In the genomic region with DNA sequence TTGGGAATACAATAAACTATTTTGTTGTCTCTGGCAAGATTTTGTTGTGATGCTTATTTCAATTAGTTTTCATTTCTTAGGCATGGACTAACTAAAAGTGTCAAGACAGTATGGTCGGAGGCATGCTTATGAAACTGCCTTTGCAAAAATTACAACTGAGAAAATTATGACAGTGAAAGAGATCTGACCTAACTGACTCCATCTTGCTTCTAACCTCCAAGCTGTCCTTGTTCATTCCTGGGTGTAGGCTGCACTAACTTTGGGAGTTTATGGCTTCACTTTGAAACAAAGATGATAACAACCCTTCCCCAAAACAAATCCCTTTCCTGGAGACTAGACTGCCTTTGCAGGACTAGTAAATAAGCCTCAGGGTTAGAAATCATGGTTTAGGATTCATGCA, we compare ENCODE assay signal across 20 cellular contexts. TPM values are rescaled to one million over a fixed set of nuclear protein-coding genes. Genes with fewer than 3 reads are reported as not detected.
DNase-seq lines count a peak whose midpoint lies in the region; ATAC-seq and TF ChIP-seq lines count a peak whose summit lies in the region.
"Had no signal": no experiment of that assay in that cellular context is flagged by ENCODE, and none has a peak within 500 bp of the region (broad histone marks: within the 10 kb centered on the region; RNA-seq: fewer than 3 reads in every experiment).

No MANE protein-coding gene starts in this region.

- TF ChIP-seq CTCF in mesothelial cell of epicardium (IDR thresholded peaks at IDR 0.05; ENCODE audit: unreplicated experiment) (no peak), type B pancreatic cell (conservative IDR thresholded peaks at IDR 0.05) (no peak), CD14-positive monocyte (IDR thresholded peaks at IDR 0.05) (no peak), WERI-Rb-1 (IDR thresholded peaks at IDR 0.05; ENCODE audit: low read depth, low read length) (no peak)
- no peak for TF ChIP-seq CTCF in CD4-positive, alpha-beta T cell (IDR thresholded peaks at IDR 0.05)

- intact Hi-C loops in CD4-positive, alpha-beta T cell (cut with DNase I, micrococcal nuclease): no loop called here
- intact Hi-C loops in CD14-positive monocyte (cut with micrococcal nuclease): no loop called here

- peak overlapping the region; percentile 59 for H3K27ac ChIP-seq in angular gyrus (ENCODE audit: low read depth, low read length)
- H3K27ac ChIP-seq in CD4-positive, alpha-beta T cell (ENCODE audit: low read depth, low read length): no peak overlapping the region
- H3K27ac ChIP-seq in WERI-Rb-1: no peak overlapping the region
- H3K27ac ChIP-seq: BLaER1, C4-2B had no signal

- H3K4me3 Mint-ChIP-seq in mesothelial cell of epicardium: no peak overlapping the region
- no peak overlapping the region for H3K4me3 Mint-ChIP-seq in type B pancreatic cell
- no peak overlapping the region for H3K4me3 Mint-ChIP-seq in activated CD8-positive, alpha-beta T cell treated with anti-CD3 and anti-CD28 coated beads, Interleukin-2, amount 10 ng/mL, durations not matched to agents 7 days and 5 days
- H3K4me3 Mint-ChIP-seq in CD4-positive, alpha-beta T cell: no peak overlapping the region
- no peak overlapping the region for H3K4me3 Mint-ChIP-seq in CD14-positive monocyte
- H3K4me3 Mint-ChIP-seq: B cell; CD4-positive, alpha-beta memory T cell; HFFc6 had no signal

- DNase-seq in ELF-1 (ENCODE audit: low read depth, low spot score) (peak; percentile 4), mesothelial cell of epicardium (ENCODE audit: low spot score in 2 of 2, unreplicated experiment in 2 of 2) (no peak), type B pancreatic cell (ENCODE audit: extremely low spot score, unreplicated experiment) (no peak), CD14-positive monocyte (ENCODE audit: low spot score) (no peak), WERI-Rb-1 (no peak)
- DNase-seq in activated CD8-positive, alpha-beta T cell treated with anti-CD3 and anti-CD28 coated beads, Interleukin-2, amount 10 ng/mL, durations not matched to agents 7 days and 5 days: no peak
- no peak for DNase-seq in CD4-positive, alpha-beta T cell
- DNase-seq: CD4-positive, alpha-beta memory T cell; COR-L47; DMS153; DND-41; GDM1; GOT3; HFFc6 had no signal

- no peak for ATAC-seq in activated CD8-positive, alpha-beta T cell treated with anti-CD3 and anti-CD28 coated beads, Interleukin-2, amount 10 ng/mL, durations not matched to agents 7 days and 5 days
- ATAC-seq in CD4-positive, alpha-beta T cell (ENCODE audit: poor library complexity): no peak
- ATAC-seq: GM12878 had no signal

- no peaks in the 10 kb centered on the region for H3K36me3 ChIP-seq in WERI-Rb-1
- H3K36me3 ChIP-seq: BLaER1, HAP-1 had no signal

- H3K36me3 Mint-ChIP-seq in mesothelial cell of epicardium (peaks cover 2% of the 10 kb centered on the region), type B pancreatic cell (peaks cover 4% of the 10 kb centered on the region), CD14-positive monocyte (peaks cover 1 to 5% of the 10 kb centered on the region in 2 donors)
- peaks cover 4% of the 10 kb centered on the region for H3K36me3 Mint-ChIP-seq in activated CD8-positive, alpha-beta T cell treated with anti-CD3 and anti-CD28 coated beads, Interleukin-2, amount 10 ng/mL, durations not matched to agents 7 days and 5 days (ENCODE audit: low read depth)
- H3K36me3 Mint-ChIP-seq in CD4-positive, alpha-beta T cell (ENCODE audit: low read depth): peaks cover 7% of the 10 kb centered on the region

- no peaks in the 10 kb centered on the region for H3K27me3 Mint-ChIP-seq in mesothelial cell of epicardium (ENCODE audit: low read depth)
- peaks cover 9% of the 10 kb centered on the region for H3K27me3 Mint-ChIP-seq in type B pancreatic cell
- H3K27me3 Mint-ChIP-seq in activated CD8-positive, alpha-beta T cell treated with anti-CD3 and anti-CD28 coated beads, Interleukin-2, amount 10 ng/mL, durations not matched to agents 7 days and 5 days (ENCODE audit: low read depth): no peaks in the 10 kb centered on the region
- H3K27me3 Mint-ChIP-seq in CD4-positive, alpha-beta T cell: no peaks in the 10 kb centered on the region
- H3K27me3 Mint-ChIP-seq in CD14-positive monocyte (ENCODE audit: low read depth in 3 of 3): peaks cover 3 to 9% (median 4%) of the 10 kb centered on the region in 3 donors
- H3K27me3 Mint-ChIP-seq: CD4-positive, alpha-beta memory T cell had no signal

- POLR2A ChIA-PET in activated CD8-positive, alpha-beta T cell treated with anti-CD3 and anti-CD28 coated beads, Interleukin-2, amount 10 ng/mL, durations not matched to agents 7 days and 5 days (lab: Charles Lee): no interaction called here
- POLR2A ChIA-PET in CD4-positive, alpha-beta T cell (lab: Charles Lee): no interaction called here

- H3K4me3 ChIP-seq in WERI-Rb-1 (ENCODE audit: low read depth, low read length): no peak overlapping the region
- H3K4me3 ChIP-seq: BLaER1, GM12878, HAP-1 had no signal

- H3K9me3 Mint-ChIP-seq in mesothelial cell of epicardium (no peaks in the 10 kb centered on the region), type B pancreatic cell (peaks cover 5% of the 10 kb centered on the region), CD14-positive monocyte (peaks cover 0 to 3% (median 0%) of the 10 kb centered on the region in 7 donors)
- H3K9me3 Mint-ChIP-seq in activated CD8-positive, alpha-beta T cell treated with anti-CD3 and anti-CD28 coated beads, Interleukin-2, amount 10 ng/mL, durations not matched to agents 7 days and 5 days (ENCODE audit: insufficient read depth): peaks cover 3% of the 10 kb centered on the region
- H3K9me3 Mint-ChIP-seq in CD4-positive, alpha-beta T cell: peaks cover 2% of the 10 kb centered on the region

- no peaks in the 10 kb centered on the region for H3K27me3 ChIP-seq in CD4-positive, alpha-beta T cell (ENCODE audit: control insufficient read depth, insufficient read depth, low read length)
- no peaks in the 10 kb centered on the region for H3K27me3 ChIP-seq in WERI-Rb-1 (ENCODE audit: insufficient read depth, low read depth, severe bottlenecking)
- H3K27me3 ChIP-seq: BLaER1 had no signal

- H3K27ac Mint-ChIP-seq in mesothelial cell of epicardium: peak overlapping the region; percentile 43
- H3K27ac Mint-ChIP-seq in type B pancreatic cell: peak overlapping the region; percentile 19
- H3K27ac Mint-ChIP-seq in activated CD8-positive, alpha-beta T cell treated with anti-CD3 and anti-CD28 coated beads, Interleukin-2, amount 10 ng/mL, durations not matched to agents 7 days and 5 days: no peak overlapping the region
- no peak overlapping the region for H3K27ac Mint-ChIP-seq in CD4-positive, alpha-beta T cell
- no peak overlapping the region for H3K27ac Mint-ChIP-seq in CD14-positive monocyte
- H3K27ac Mint-ChIP-seq: B cell, HFFc6 had no signal

- H3K4me1 Mint-ChIP-seq in mesothelial cell of epicardium (peaks cover 23% of the 10 kb centered on the region), type B pancreatic cell (ENCODE audit: unreplicated experiment) (peaks cover 4% of the 10 kb centered on the region), CD14-positive monocyte (peaks cover 4% of the 10 kb centered on the region)
- peaks cover 6% of the 10 kb centered on the region for H3K4me1 Mint-ChIP-seq in activated CD8-positive, alpha-beta T cell treated with anti-CD3 and anti-CD28 coated beads, Interleukin-2, amount 10 ng/mL, durations not matched to agents 7 days and 5 days (ENCODE audit: low read depth)
- H3K4me1 Mint-ChIP-seq in CD4-positive, alpha-beta T cell (ENCODE audit: low read depth): peaks cover 11% of the 10 kb centered on the region

- CTCF ChIA-PET in activated CD8-positive, alpha-beta T cell treated with anti-CD3 and anti-CD28 coated beads, Interleukin-2, amount 10 ng/mL, durations not matched to agents 7 days and 5 days (lab: Charles Lee): interaction anchor here (2.4 kb wide), 1 partner anchor 218 kb away, joined by 7 read pairs; no protein-coding TSS in a partner anchor
- CTCF ChIA-PET in CD4-positive, alpha-beta T cell (lab: Charles Lee): no interaction called here

- no peaks in the 10 kb centered on the region for H3K9me3 ChIP-seq in CD4-positive, alpha-beta T cell (ENCODE audit: control insufficient read depth, low read length)
- peaks cover 6% of the 10 kb centered on the region for H3K9me3 ChIP-seq in WERI-Rb-1 (ENCODE audit: severe bottlenecking)
- H3K9me3 ChIP-seq: HAP-1 had no signal

RNA-seq across cellular contexts. Expression of a gene that starts 4.1 kb away (rescaled TPM):
- total RNA-seq in mesothelial cell of epicardium: 10.0 to 11.9 TPM (median 11.6 TPM) in 3 replicates
- total RNA-seq in type B pancreatic cell (ENCODE audit: low replicate concordance): 4.1 and 6.2 TPM in 2 replicates
- 1 to 10 TPM; 7.0 to 7.9 TPM for total RNA-seq in activated CD8-positive, alpha-beta T cell treated with anti-CD3 and anti-CD28 coated beads, Interleukin-2, amount 10 ng/mL, durations not matched to agents 7 days and 5 days
- total RNA-seq in CD4-positive, alpha-beta T cell: 1 to 10 TPM; 7.0 to 7.3 TPM
- 10 to 100 TPM in 1 of 2 donors, 1 to 10 TPM in 1; 8.3 to 12.7 TPM for polyA plus RNA-seq in CD14-positive monocyte

Comparison
In these comparisons a context has a peak if more than half of its experiments do, and no peak if none do; other contexts are left out.
1. H3K27ac Mint-ChIP-seq: peak in mesothelial cell of epicardium (single experiment) and type B pancreatic cell (single experiment); none in activated CD8-positive, alpha-beta T cell treated with anti-CD3 and anti-CD28 coated beads, Interleukin-2, amount 10 ng/mL, durations not matched to agents 7 days and 5 days (single experiment), CD4-positive, alpha-beta T cell (single experiment) and CD14-positive monocyte (0 of 7).